Comparison of ENCODE assay signal across 17 cellular contexts in the genomic region with DNA sequence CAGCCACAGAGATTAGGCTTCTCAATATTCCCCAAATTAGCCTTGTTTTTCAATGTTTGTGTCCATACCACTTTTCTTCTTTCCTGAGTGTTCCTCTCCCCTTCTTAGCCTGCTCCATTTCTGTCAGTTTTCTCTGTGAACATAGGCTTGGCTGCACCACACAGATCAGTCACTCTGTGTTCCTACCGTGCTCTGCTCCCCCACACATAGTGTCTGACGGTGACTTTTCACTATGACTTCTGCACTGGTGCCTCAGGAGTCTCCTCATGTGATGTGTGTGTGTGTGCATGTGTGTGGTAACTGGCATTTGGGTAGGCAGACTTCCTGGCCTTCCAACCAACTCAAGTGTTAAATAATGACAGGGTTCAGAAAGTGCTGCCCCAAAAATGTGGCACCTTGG. TPM values are rescaled to one million over a fixed set of nuclear protein-coding genes. Genes with fewer than 3 reads are reported as not detected.
DNase-seq lines count a peak whose midpoint lies in the region; ATAC-seq, FAIRE-seq and TF ChIP-seq lines count a peak whose summit lies in the region.
"Had no signal": no experiment of that assay in that cellular context is flagged by ENCODE, and none has a peak within 500 bp of the region (broad histone marks: within the 10 kb centered on the region; RNA-seq: fewer than 3 reads in every experiment).

No MANE protein-coding gene starts in this region.

- FAIRE-seq in GM12892 (lab: Jason Lieb, UNC) = no peak

- no peak overlapping the region for H3K4me3 ChIP-seq in hepatocyte
- H3K4me3 ChIP-seq: ascending aorta, sigmoid colon, tibial nerve had no signal

- no peak overlapping the region for H3K27ac ChIP-seq in hepatocyte
- H3K27ac ChIP-seq: ascending aorta, sigmoid colon, tibial nerve had no signal

- H2AFZ ChIP-seq in hepatocyte = no peak overlapping the region

- H3K9me2 ChIP-seq in hepatocyte (replicated peaks; ENCODE audit: insufficient read depth) = no peaks in the 10 kb centered on the region

- DNase-seq in NCI-H1694 treated with DMSO at 0.1 percent for 48 hours (lab: John Stamatoyannopoulos, UW) (peak; percentile 39), NCI-H1694 (lab: John Stamatoyannopoulos, UW) (no peak), MV-4-11 (lab: John Stamatoyannopoulos, UW) (peak; percentile 36), GM12892 (ENCODE audit: insufficient read length) (no peak), hepatocyte (ENCODE audit: low spot score) (no peak)
- no peak for DNase-seq in activated CD4-positive, CD25-positive, alpha-beta regulatory T cell (lab: John Stamatoyannopoulos, UW)
- DNase-seq: 8988T; effector memory CD8-positive, alpha-beta T cell; naive thymus-derived CD8-positive, alpha-beta T cell; NCI-H1105 treated with DMSO at 0.1 percent for 48 hours; NCI-H526; SHP77 treated with DMSO at 0.1 percent for 48 hours; sigmoid colon had no signal

- no peaks in the 10 kb centered on the region for H3K4me1 ChIP-seq in hepatocyte (ENCODE audit: insufficient read depth)
- H3K4me1 ChIP-seq: ascending aorta, sigmoid colon had no signal

- no peaks in the 10 kb centered on the region for H3K36me3 ChIP-seq in hepatocyte (replicated peaks; ENCODE audit: insufficient read depth, low read depth)
- H3K36me3 ChIP-seq: ascending aorta, sigmoid colon, tibial nerve had no signal

- H3K9me3 Mint-ChIP-seq in stimulated activated memory B cell treated with anti-CD40 and anti-IgM and Interleukin-4, amounts not matched to agents 10 μg/mL and 1 μg/mL and 100 μg/mL, for 72 hours = no peaks in the 10 kb centered on the region
- H3K9me3 Mint-ChIP-seq: effector memory CD8-positive, alpha-beta T cell had no signal

- no peak overlapping the region for H3K4me2 ChIP-seq in hepatocyte

- no peaks in the 10 kb centered on the region for H3K27me3 ChIP-seq in hepatocyte
- H3K27me3 ChIP-seq: ascending aorta, sigmoid colon, tibial nerve had no signal

- H3K4me3 Mint-ChIP-seq in stimulated activated memory B cell treated with anti-CD40 and anti-IgM and Interleukin-4, amounts not matched to agents 10 μg/mL and 1 μg/mL and 100 μg/mL, for 72 hours = no peak overlapping the region
- H3K4me3 Mint-ChIP-seq: effector memory CD8-positive, alpha-beta T cell; naive thymus-derived CD8-positive, alpha-beta T cell had no signal

- no peaks in the 10 kb centered on the region for H3K27me3 Mint-ChIP-seq in stimulated activated memory B cell treated with anti-CD40 and anti-IgM and Interleukin-4, amounts not matched to agents 10 μg/mL and 1 μg/mL and 100 μg/mL, for 72 hours
- H3K27me3 Mint-ChIP-seq: effector memory CD8-positive, alpha-beta T cell; naive thymus-derived CD8-positive, alpha-beta T cell had no signal

- 71% methylated on average over 2 of the region's 2 CpGs for WGBS in hepatocyte (ENCODE audit: low lambda C conversion rate, missing lambda C conversion rate)

- peaks cover 21% of the 10 kb centered on the region for H3K4me1 Mint-ChIP-seq in stimulated activated memory B cell treated with anti-CD40 and anti-IgM and Interleukin-4, amounts not matched to agents 10 μg/mL and 1 μg/mL and 100 μg/mL, for 72 hours

- no peak for TF ChIP-seq POLR2A in GM12892 (IDR thresholded peaks at IDR 0.05; ENCODE audit: low read depth, low read length)

- no peaks in the 10 kb centered on the region for H3K79me2 ChIP-seq in hepatocyte

- no peak for TF ChIP-seq CTCF in hepatocyte (IDR thresholded peaks at IDR 0.05; ENCODE audit: poor library complexity)

- ATAC-seq in HG02588 (IDR thresholded peaks at IDR 0.05; ENCODE audit: unreplicated experiment) = peak; percentile 77
- ATAC-seq in stimulated activated memory B cell treated with anti-CD40 and anti-IgM and Interleukin-4, amounts not matched to agents 10 μg/mL and 1 μg/mL and 100 μg/mL, for 72 hours = peak; percentile 63
- ATAC-seq: effector memory CD8-positive, alpha-beta T cell; naive thymus-derived CD8-positive, alpha-beta T cell had no signal

- H3K36me3 Mint-ChIP-seq in stimulated activated memory B cell treated with anti-CD40 and anti-IgM and Interleukin-4, amounts not matched to agents 10 μg/mL and 1 μg/mL and 100 μg/mL, for 72 hours = no peaks in the 10 kb centered on the region
- H3K36me3 Mint-ChIP-seq: naive thymus-derived CD8-positive, alpha-beta T cell had no signal

- H4K20me1 ChIP-seq in hepatocyte (ENCODE audit: insufficient read depth, poor library complexity, severe bottlenecking) = no peaks in the 10 kb centered on the region

- peak overlapping the region; percentile 21 for H3K27ac Mint-ChIP-seq in stimulated activated memory B cell treated with anti-CD40 and anti-IgM and Interleukin-4, amounts not matched to agents 10 μg/mL and 1 μg/mL and 100 μg/mL, for 72 hours
- H3K27ac Mint-ChIP-seq: effector memory CD8-positive, alpha-beta T cell; naive thymus-derived CD8-positive, alpha-beta T cell had no signal

- H3K9me3 ChIP-seq in hepatocyte (ENCODE audit: low read depth) = no peaks in the 10 kb centered on the region
- H3K9me3 ChIP-seq: ascending aorta, sigmoid colon, tibial nerve had no signal

RNA-seq across cellular contexts. Expression of gene MYCBP2, which starts 47.9 kb away (rescaled TPM):
- 57.9 TPM for polyA plus RNA-seq in GM12892 (2012; ENCODE audit: missing spikeins)
- 61.2 and 63.3 TPM in 2 replicates for total RNA-seq in hepatocyte
- polyA plus RNA-seq in hepatocyte = 23.3 and 29.2 TPM in 2 replicates

Comparison
In these comparisons a context has a peak if more than half of its experiments do, and no peak if none do; other contexts are left out.
1. DNase-seq: peak in NCI-H1694 treated with DMSO at 0.1 percent for 48 hours (single experiment) and MV-4-11 (single experiment); none in NCI-H1694 (single experiment), GM12892 (single experiment), hepatocyte (single experiment) and activated CD4-positive, CD25-positive, alpha-beta regulatory T cell (0 of 4).